Comparison of ENCODE assay signal across 1 cellular context in genomic region chr1:10936998-10937901, GRCh38.
TF ChIP-seq lines count a peak whose summit lies in the region.

No MANE protein-coding gene starts in this region.

TF ChIP-seq in HepG2, 621 proteins besides CTCF, POLR2A, EP300 and RAD21 (continued from another document and continues in another):
- TF ChIP-seq TAF15 (IDR thresholded peaks at IDR 0.05; ENCODE audit: low read depth, low read length, poor library complexity, severe bottlenecking) (no peak), ZNF780A (CRISPR knock-in tag; IDR thresholded peaks at IDR 0.05) (0 out of 2 replicates have a peak, but pooled peaks have one; percentile 25), RERE (CRISPR knock-in tag; IDR thresholded peaks at IDR 0.05; ENCODE audit: low read depth) (peak; percentile 90), MED1 (CRISPR knock-in tag; IDR thresholded peaks at IDR 0.05) (peak; percentile 51), ZNF274 (CRISPR knock-in tag; IDR thresholded peaks at IDR 0.05) (no peak; the same call in 1 of the 2 replicates), SRSF4 (IDR thresholded peaks at IDR 0.05; ENCODE audit: low read depth, low read length, poor library complexity, severe bottlenecking) (no peak), REPIN1 (CRISPR knock-in tag; IDR thresholded peaks at IDR 0.05; ENCODE audit: borderline replicate concordance, low read depth) (peak; percentile 18; the same call in 1 of the 2 replicates), FOXO1 (CRISPR knock-in tag; IDR thresholded peaks at IDR 0.05) (0 out of 2 replicates have a peak, but pooled peaks have one; percentile 44), MTF1 (CRISPR knock-in tag; IDR thresholded peaks at IDR 0.05) (no peak), ZNF441 (CRISPR knock-in tag; IDR thresholded peaks at IDR 0.05; ENCODE audit: borderline replicate concordance) (no peak), GATAD1 (CRISPR knock-in tag; IDR thresholded peaks at IDR 0.05) (no peak), ZNF746 (CRISPR knock-in tag; IDR thresholded peaks at IDR 0.05) (peak; percentile 74; the same call in 1 of the 2 replicates), ARNT2 (CRISPR knock-in tag; IDR thresholded peaks at IDR 0.05; ENCODE audit: low read depth) (peak; percentile 79), EEA1 (CRISPR knock-in tag; IDR thresholded peaks at IDR 0.05; ENCODE audit: borderline replicate concordance) (no peak), NR2F2 (IDR thresholded peaks at IDR 0.05; ENCODE audit: borderline replicate concordance, low read depth) (no peak), SOX6 (IDR thresholded peaks at IDR 0.05) (no peak), SOX6 (CRISPR knock-in tag; IDR thresholded peaks at IDR 0.05) (peak; percentile 95), ISX (CRISPR knock-in tag; conservative IDR thresholded peaks at IDR 0.05) (no peak), ZNF605 (CRISPR knock-in tag; IDR thresholded peaks at IDR 0.05) (0 out of 2 replicates have a peak, but pooled peaks have one; percentile 31), ZNF264 (CRISPR knock-in tag; IDR thresholded peaks at IDR 0.05) (no peak), CENPX (CRISPR knock-in tag; IDR thresholded peaks at IDR 0.05) (no peak), CENPBD1 (CRISPR knock-in tag; IDR thresholded peaks at IDR 0.05; ENCODE audit: borderline replicate concordance, low read depth) (no peak), ZMAT5 (CRISPR knock-in tag; IDR thresholded peaks at IDR 0.05; ENCODE audit: borderline replicate concordance, low read depth) (no peak), ZNF562 (CRISPR knock-in tag; IDR thresholded peaks at IDR 0.05; ENCODE audit: borderline replicate concordance) (no peak), ZZZ3 (CRISPR knock-in tag; IDR thresholded peaks at IDR 0.05; ENCODE audit: borderline replicate concordance) (no peak), FOSL2 (CRISPR knock-in tag; IDR thresholded peaks at IDR 0.05) (no peak), BCL6 (CRISPR knock-in tag; IDR thresholded peaks at IDR 0.05) (peak; percentile 85), ZHX1 (CRISPR knock-in tag; IDR thresholded peaks at IDR 0.05; ENCODE audit: low read depth) (no peak), EHMT2 (IDR thresholded peaks at IDR 0.05; ENCODE audit: borderline replicate concordance, low read depth, low read length) (no peak), ZSCAN12 (CRISPR knock-in tag; IDR thresholded peaks at IDR 0.05) (no peak), KDM5A (IDR thresholded peaks at IDR 0.05; ENCODE audit: borderline replicate concordance, low read length) (no peak), ZNF547 (CRISPR knock-in tag; IDR thresholded peaks at IDR 0.05) (peak; percentile 62; the same call in 1 of the 2 replicates), KLF15 (CRISPR knock-in tag; IDR thresholded peaks at IDR 0.05; ENCODE audit: borderline replicate concordance) (no peak), ZNF614 (CRISPR knock-in tag; IDR thresholded peaks at IDR 0.05; ENCODE audit: borderline replicate concordance) (no peak)
- TF ChIP-seq, protein P1, sequence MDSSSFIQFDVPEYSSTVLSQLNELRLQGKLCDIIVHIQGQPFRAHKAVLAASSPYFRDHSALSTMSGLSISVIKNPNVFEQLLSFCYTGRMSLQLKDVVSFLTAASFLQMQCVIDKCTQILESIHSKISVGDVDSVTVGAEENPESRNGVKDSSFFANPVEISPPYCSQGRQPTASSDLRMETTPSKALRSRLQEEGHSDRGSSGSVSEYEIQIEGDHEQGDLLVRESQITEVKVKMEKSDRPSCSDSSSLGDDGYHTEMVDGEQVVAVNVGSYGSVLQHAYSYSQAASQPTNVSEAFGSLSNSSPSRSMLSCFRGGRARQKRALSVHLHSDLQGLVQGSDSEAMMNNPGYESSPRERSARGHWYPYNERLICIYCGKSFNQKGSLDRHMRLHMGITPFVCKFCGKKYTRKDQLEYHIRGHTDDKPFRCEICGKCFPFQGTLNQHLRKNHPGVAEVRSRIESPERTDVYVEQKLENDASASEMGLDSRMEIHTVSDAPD (CRISPR knock-in tag; IDR thresholded peaks at IDR 0.05): peak; percentile 74; the same call in 1 of the 2 replicates
- TF ChIP-seq, protein P2, sequence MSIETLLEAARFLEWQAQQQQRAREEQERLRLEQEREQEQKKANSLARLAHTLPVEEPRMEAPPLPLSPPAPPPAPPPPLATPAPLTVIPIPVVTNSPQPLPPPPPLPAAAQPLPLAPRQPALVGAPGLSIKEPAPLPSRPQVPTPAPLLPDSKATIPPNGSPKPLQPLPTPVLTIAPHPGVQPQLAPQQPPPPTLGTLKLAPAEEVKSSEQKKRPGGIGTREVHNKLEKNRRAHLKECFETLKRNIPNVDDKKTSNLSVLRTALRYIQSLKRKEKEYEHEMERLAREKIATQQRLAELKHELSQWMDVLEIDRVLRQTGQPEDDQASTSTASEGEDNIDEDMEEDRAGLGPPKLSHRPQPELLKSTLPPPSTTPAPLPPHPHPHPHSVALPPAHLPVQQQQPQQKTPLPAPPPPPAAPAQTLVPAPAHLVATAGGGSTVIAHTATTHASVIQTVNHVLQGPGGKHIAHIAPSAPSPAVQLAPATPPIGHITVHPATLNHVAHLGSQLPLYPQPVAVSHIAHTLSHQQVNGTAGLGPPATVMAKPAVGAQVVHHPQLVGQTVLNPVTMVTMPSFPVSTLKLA (IDR thresholded peaks at IDR 0.05): peak; percentile 15; the same call in 1 of the 2 replicates
- TF ChIP-seq, protein P3, sequence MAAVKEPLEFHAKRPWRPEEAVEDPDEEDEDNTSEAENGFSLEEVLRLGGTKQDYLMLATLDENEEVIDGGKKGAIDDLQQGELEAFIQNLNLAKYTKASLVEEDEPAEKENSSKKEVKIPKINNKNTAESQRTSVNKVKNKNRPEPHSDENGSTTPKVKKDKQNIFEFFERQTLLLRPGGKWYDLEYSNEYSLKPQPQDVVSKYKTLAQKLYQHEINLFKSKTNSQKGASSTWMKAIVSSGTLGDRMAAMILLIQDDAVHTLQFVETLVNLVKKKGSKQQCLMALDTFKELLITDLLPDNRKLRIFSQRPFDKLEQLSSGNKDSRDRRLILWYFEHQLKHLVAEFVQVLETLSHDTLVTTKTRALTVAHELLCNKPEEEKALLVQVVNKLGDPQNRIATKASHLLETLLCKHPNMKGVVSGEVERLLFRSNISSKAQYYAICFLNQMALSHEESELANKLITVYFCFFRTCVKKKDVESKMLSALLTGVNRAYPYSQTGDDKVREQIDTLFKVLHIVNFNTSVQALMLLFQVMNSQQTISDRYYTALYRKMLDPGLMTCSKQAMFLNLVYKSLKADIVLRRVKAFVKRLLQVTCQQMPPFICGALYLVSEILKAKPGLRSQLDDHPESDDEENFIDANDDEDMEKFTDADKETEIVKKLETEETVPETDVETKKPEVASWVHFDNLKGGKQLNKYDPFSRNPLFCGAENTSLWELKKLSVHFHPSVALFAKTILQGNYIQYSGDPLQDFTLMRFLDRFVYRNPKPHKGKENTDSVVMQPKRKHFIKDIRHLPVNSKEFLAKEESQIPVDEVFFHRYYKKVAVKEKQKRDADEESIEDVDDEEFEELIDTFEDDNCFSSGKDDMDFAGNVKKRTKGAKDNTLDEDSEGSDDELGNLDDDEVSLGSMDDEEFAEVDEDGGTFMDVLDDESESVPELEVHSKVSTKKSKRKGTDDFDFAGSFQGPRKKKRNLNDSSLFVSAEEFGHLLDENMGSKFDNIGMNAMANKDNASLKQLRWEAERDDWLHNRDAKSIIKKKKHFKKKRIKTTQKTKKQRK (IDR thresholded peaks at IDR 0.05; ENCODE audit: low read length): no peak
- TF ChIP-seq, protein P4, sequence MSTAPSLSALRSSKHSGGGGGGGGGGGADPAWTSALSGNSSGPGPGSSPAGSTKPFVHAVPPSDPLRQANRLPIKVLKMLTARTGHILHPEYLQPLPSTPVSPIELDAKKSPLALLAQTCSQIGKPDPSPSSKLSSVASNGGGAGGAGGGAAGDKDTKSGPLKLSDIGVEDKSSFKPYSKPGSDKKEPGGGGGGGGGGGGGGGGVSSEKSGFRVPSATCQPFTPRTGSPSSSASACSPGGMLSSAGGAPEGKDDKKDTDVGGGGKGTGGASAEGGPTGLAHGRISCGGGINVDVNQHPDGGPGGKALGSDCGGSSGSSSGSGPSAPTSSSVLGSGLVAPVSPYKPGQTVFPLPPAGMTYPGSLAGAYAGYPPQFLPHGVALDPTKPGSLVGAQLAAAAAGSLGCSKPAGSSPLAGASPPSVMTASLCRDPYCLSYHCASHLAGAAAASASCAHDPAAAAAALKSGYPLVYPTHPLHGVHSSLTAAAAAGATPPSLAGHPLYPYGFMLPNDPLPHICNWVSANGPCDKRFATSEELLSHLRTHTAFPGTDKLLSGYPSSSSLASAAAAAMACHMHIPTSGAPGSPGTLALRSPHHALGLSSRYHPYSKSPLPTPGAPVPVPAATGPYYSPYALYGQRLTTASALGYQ (CRISPR knock-in tag; IDR thresholded peaks at IDR 0.05): peak; percentile 93; the same call in 1 of the 2 replicates
- TF ChIP-seq, protein P5, sequence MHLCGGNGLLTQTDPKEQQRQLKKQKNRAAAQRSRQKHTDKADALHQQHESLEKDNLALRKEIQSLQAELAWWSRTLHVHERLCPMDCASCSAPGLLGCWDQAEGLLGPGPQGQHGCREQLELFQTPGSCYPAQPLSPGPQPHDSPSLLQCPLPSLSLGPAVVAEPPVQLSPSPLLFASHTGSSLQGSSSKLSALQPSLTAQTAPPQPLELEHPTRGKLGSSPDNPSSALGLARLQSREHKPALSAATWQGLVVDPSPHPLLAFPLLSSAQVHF (CRISPR knock-in tag; IDR thresholded peaks at IDR 0.05): no peak
- TF ChIP-seq, protein P6, sequence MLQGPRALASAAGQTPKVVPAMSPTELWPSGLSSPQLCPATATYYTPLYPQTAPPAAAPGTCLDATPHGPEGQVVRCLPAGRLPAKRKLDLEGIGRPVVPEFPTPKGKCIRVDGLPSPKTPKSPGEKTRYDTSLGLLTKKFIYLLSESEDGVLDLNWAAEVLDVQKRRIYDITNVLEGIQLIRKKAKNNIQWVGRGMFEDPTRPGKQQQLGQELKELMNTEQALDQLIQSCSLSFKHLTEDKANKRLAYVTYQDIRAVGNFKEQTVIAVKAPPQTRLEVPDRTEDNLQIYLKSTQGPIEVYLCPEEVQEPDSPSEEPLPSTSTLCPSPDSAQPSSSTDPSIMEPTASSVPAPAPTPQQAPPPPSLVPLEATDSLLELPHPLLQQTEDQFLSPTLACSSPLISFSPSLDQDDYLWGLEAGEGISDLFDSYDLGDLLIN (CRISPR knock-in tag; IDR thresholded peaks at IDR 0.05; ENCODE audit: borderline replicate concordance): no peak
